Comparison of ENCODE assay signal across 13 cellular contexts in the genomic region with DNA sequence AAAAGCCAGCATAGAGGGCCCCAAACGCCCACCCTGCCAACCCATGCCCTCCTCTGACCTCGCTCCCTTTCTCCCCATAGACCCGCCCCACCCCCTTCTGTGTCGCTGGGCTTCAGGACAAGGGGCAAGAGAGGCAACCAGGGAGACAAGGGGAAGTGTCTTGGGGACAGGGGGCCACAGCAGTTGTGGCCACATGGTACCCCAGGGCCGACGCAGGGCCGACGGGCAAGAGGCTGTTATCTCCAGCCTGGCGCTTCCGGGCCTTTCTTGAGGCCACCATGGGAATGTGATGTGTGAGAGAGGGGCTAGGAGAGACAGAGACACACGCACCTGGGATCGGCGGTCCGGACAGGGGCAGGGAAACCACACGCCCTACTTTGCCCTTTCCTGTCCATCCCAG. TPM values are rescaled to one million over a fixed set of nuclear protein-coding genes. Genes with fewer than 3 reads are reported as not detected.
A peak's percentile ranks its signal among the peaks of the same experiment; 100 is the strongest.
DNase-seq lines count a peak whose midpoint lies in the region; ATAC-seq, FAIRE-seq and TF ChIP-seq lines count a peak whose summit lies in the region.
"Had no signal": no experiment of that assay in that cellular context is flagged by ENCODE, and none has a peak within 500 bp of the region (broad histone marks: within the 10 kb centered on the region; RNA-seq: fewer than 3 reads in every experiment).

No MANE protein-coding gene starts in this region.

- H3K9me3 ChIP-seq in right atrium auricular region (no peaks in the 10 kb centered on the region), endothelial cell of umbilical vein (replicated peaks; ENCODE audit: control insufficient read depth, insufficient read depth, low read length) (no peaks in the 10 kb centered on the region)

- H3K27me3 Mint-ChIP-seq in WTC11 (ENCODE audit: low read depth): 0 out of 2 replicates have a peak, but pooled peaks cover 2% of the 10 kb centered on the region

- FAIRE-seq in endothelial cell of umbilical vein (lab: Jason Lieb, UNC): no peak
- FAIRE-seq: A204.1 had no signal

- no peaks in the 10 kb centered on the region for H3K79me2 ChIP-seq in endothelial cell of umbilical vein (ENCODE audit: control insufficient read depth, insufficient read depth, low read length)

- peak overlapping the region; percentile 85 for H3K27ac Mint-ChIP-seq in WTC11

- no peak for DNase-seq in right atrium auricular region (ENCODE audit: low spot score)
- no peak for DNase-seq in Right ventricle myocardium superior
- DNase-seq in WTC11 (ENCODE audit: low spot score): no peak
- no peak for DNase-seq in endothelial cell of umbilical vein (ENCODE audit: low read depth, low spot score)
- no peak for DNase-seq in midbrain (lab: John Stamatoyannopoulos, UW)
- no peak for DNase-seq in retina
- DNase-seq: GF-D8, NCI-H1105 treated with DMSO at 0.1 percent for 48 hours, NCI-H187, NCI-H82 had no signal

- H3K36me3 ChIP-seq in right atrium auricular region: peaks cover 51% of the 10 kb centered on the region
- H3K36me3 ChIP-seq in endothelial cell of umbilical vein (ENCODE audit: control insufficient read depth in 2 of 2, extremely low read depth in 1 of 2, insufficient read depth in 2 of 2, low read length in 2 of 2): no peaks in the 10 kb centered on the region

- H3K9ac ChIP-seq in endothelial cell of umbilical vein (replicated peaks; ENCODE audit: extremely low read depth, insufficient read depth, low read length): no peak overlapping the region

- TF ChIP-seq CTCF in right atrium auricular region (IDR thresholded peaks at IDR 0.05): no peak
- TF ChIP-seq CTCF in WTC11 (IDR thresholded peaks at IDR 0.05): no peak
- TF ChIP-seq CTCF in endothelial cell of umbilical vein (IDR thresholded peaks at IDR 0.05; ENCODE audit: extremely low read depth in 1 of 2, insufficient read depth in 1 of 2, low read depth in 1 of 2, low read length in 2 of 2): no peak

- H3K27me3 ChIP-seq in right atrium auricular region (no peaks in the 10 kb centered on the region), endothelial cell of umbilical vein (ENCODE audit: control insufficient read depth in 2 of 2, insufficient read depth in 2 of 2, low read length in 2 of 2) (no peaks in the 10 kb centered on the region)

- no peaks in the 10 kb centered on the region for H3K9me1 ChIP-seq in endothelial cell of umbilical vein (replicated peaks; ENCODE audit: control insufficient read depth, extremely low read depth, insufficient read depth, low read length)

- intact Hi-C loops in Right ventricle myocardium superior (cut with DNase I): no loop called here
- intact Hi-C loops in endothelial cell of umbilical vein (cut with micrococcal nuclease): loop anchor here (5.0 kb wide), 2 partner anchors 251 to 434 kb away; a partner anchor contains a TSS

- POLR2A ChIA-PET in WTC11 (lab: Charles Lee) (interaction anchor here (0.5 to 1.5 kb wide), 2 partner anchors 13 to 89 kb away, joined by 4 read pairs; no protein-coding TSS in a partner anchor), endothelial cell of umbilical vein (lab: Charles Lee) (no interaction called here)

- TF ChIP-seq POLR2A in endothelial cell of umbilical vein (IDR thresholded peaks at IDR 0.05; ENCODE audit: low read depth, low read length): no peak

- H4K20me1 ChIP-seq in endothelial cell of umbilical vein (replicated peaks; ENCODE audit: control insufficient read depth, extremely low read depth, insufficient read depth, low read length): no peaks in the 10 kb centered on the region

- no peak overlapping the region for H3K4me2 ChIP-seq in endothelial cell of umbilical vein (ENCODE audit: insufficient read depth, low read length)

- CTCF ChIA-PET in WTC11 (lab: Charles Lee): interaction anchor here (1.1 to 2.0 kb wide), 3 partner anchors 9 to 105 kb away, joined by 3 to 15 read pairs (median 3); no protein-coding TSS in a partner anchor
- CTCF ChIA-PET in endothelial cell of umbilical vein (lab: Charles Lee): interaction anchor here (1.0 to 2.9 kb wide), 5 partner anchors 11 to 260 kb away, joined by 3 to 19 read pairs (median 3); a partner anchor contains a TSS

- peak overlapping the region; percentile 79 for H3K27ac ChIP-seq in right atrium auricular region
- H3K27ac ChIP-seq in endothelial cell of umbilical vein (ENCODE audit: insufficient read depth, low read depth, low read length): no peak overlapping the region

- peaks cover 54% of the 10 kb centered on the region for H3K4me1 Mint-ChIP-seq in WTC11

- no peak for ATAC-seq in Right ventricle myocardium superior (ENCODE audit: poor library complexity)
- no peak for ATAC-seq in WTC11
- ATAC-seq in HG03159 (IDR thresholded peaks at IDR 0.05; ENCODE audit: unreplicated experiment): no peak
- ATAC-seq in GM21825 (IDR thresholded peaks at IDR 0.05; ENCODE audit: unreplicated experiment): no peak

- H3K9me3 Mint-ChIP-seq in WTC11: no peaks in the 10 kb centered on the region

- H3K4me3 Mint-ChIP-seq in WTC11: no peak overlapping the region

- H3K4me1 ChIP-seq in right atrium auricular region (peaks cover 0 to 67% of the 10 kb centered on the region in 2 donors), endothelial cell of umbilical vein (ENCODE audit: control insufficient read depth, extremely low read depth, insufficient read depth, low read length) (peaks cover 36% of the 10 kb centered on the region)

- no peak overlapping the region for H2AFZ ChIP-seq in endothelial cell of umbilical vein (ENCODE audit: low read depth, low read length)

- H3K4me3 ChIP-seq in right atrium auricular region (no peak overlapping the region), endothelial cell of umbilical vein (replicated peaks in 1 of 3; ENCODE audit: insufficient read depth in 1 of 3, low read depth in 1 of 3, low read length in 3 of 3) (no peak overlapping the region)

- BruUV-seq in endothelial cell of umbilical vein (replicated peaks; lab: Mats Ljungman, UMichigan): TSS peak; percentile 61

- dilution Hi-C loops in endothelial cell of umbilical vein (cut with MboI; ENCODE audit: extremely low pct_ligation_motif_present, low sequenced_read_pairs): no loop called here

- H3K36me3 Mint-ChIP-seq in WTC11: peaks cover 52% of the 10 kb centered on the region

TF ChIP-seq in WTC11, 78 proteins besides CTCF, POLR2A, EP300 and RAD21 (continues in another document):
- TF ChIP-seq, protein P1, sequence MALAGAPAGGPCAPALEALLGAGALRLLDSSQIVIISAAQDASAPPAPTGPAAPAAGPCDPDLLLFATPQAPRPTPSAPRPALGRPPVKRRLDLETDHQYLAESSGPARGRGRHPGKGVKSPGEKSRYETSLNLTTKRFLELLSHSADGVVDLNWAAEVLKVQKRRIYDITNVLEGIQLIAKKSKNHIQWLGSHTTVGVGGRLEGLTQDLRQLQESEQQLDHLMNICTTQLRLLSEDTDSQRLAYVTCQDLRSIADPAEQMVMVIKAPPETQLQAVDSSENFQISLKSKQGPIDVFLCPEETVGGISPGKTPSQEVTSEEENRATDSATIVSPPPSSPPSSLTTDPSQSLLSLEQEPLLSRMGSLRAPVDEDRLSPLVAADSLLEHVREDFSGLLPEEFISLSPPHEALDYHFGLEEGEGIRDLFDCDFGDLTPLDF (CRISPR knock-in tag; IDR thresholded peaks at IDR 0.05): no peak
- TF ChIP-seq ZNF423 (CRISPR knock-in tag; IDR thresholded peaks at IDR 0.05): no peak

TF ChIP-seq in endothelial cell of umbilical vein, 7 proteins besides CTCF, POLR2A, EP300 and RAD21:
- TF ChIP-seq FOS (IDR thresholded peaks at IDR 0.05; ENCODE audit: borderline replicate concordance, insufficient read depth, low read length) (no peak), GATA2 (IDR thresholded peaks at IDR 0.05; ENCODE audit: insufficient read depth, insufficient read length, low read depth, low read length) (no peak), MYC (IDR thresholded peaks at IDR 0.05; ENCODE audit: low read depth, low read length) (no peak), EZH2 (IDR thresholded peaks at IDR 0.05; ENCODE audit: borderline replicate concordance, low read depth, low read length, severe bottlenecking) (no peak), JUN (IDR thresholded peaks at IDR 0.05; ENCODE audit: borderline replicate concordance, insufficient read depth, insufficient read length, low read depth) (no peak), POLR2AphosphoS5 (IDR thresholded peaks at IDR 0.05; ENCODE audit: insufficient read depth, low read depth, low read length) (no peak)
- TF ChIP-seq, protein P2, sequence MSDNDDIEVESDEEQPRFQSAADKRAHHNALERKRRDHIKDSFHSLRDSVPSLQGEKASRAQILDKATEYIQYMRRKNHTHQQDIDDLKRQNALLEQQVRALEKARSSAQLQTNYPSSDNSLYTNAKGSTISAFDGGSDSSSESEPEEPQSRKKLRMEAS (IDR thresholded peaks at IDR 0.05; ENCODE audit: insufficient read depth, insufficient read length): no peak

RNA-seq across cellular contexts. Expression of a gene that starts 3.4 kb away (rescaled TPM):
- total RNA-seq in right atrium auricular region (1 to 10 TPM; 3.2 to 3.6 TPM), Right ventricle myocardium superior (2.0 TPM), WTC11 (2021) (50.6 to 65.9 TPM (median 65.2 TPM) in 3 replicates), endothelial cell of umbilical vein (40.4 and 57.6 TPM in 2 replicates)
- polyA plus RNA-seq in endothelial cell of umbilical vein: 130 and 131 TPM in 2 replicates
- 68.2 and 106 TPM in 2 replicates for polyA plus RNA-seq in endothelial cell of umbilical vein (2011; cell fraction: cytosol; rRNA removed)
- 118 and 124 TPM in 2 replicates for polyA plus RNA-seq in endothelial cell of umbilical vein (2011; cell fraction: nucleus; rRNA removed)
- polyA plus RNA-seq in endothelial cell of umbilical vein (2012): 35.7 and 73.2 TPM in 2 replicates
- polyA minus RNA-seq in endothelial cell of umbilical vein: 43.4 and 47.1 TPM in 2 replicates
- not detected for polyA minus RNA-seq in endothelial cell of umbilical vein (2011; cell fraction: cytosol; rRNA and poly(A)+ RNA removed)
- polyA minus RNA-seq in endothelial cell of umbilical vein (2011; cell fraction: nucleus; rRNA and poly(A)+ RNA removed): 13.2 and 32.7 TPM in 2 replicates

RNA-seq across cellular contexts. Expression of a gene that starts 14.4 kb away (rescaled TPM):
- total RNA-seq in right atrium auricular region (100 to 1,000 TPM; 341 to 552 TPM), Right ventricle myocardium superior (290 TPM), WTC11 (2021) (719 to 847 TPM (median 814 TPM) in 3 replicates), endothelial cell of umbilical vein (108 and 111 TPM in 2 replicates)
- polyA plus RNA-seq in endothelial cell of umbilical vein: 117 and 129 TPM in 2 replicates
- 90.0 and 97.8 TPM in 2 replicates for polyA plus RNA-seq in endothelial cell of umbilical vein (2011; cell fraction: cytosol; rRNA removed)
- polyA plus RNA-seq in endothelial cell of umbilical vein (2011; cell fraction: nucleus; rRNA removed): 176 and 196 TPM in 2 replicates
- polyA plus RNA-seq in endothelial cell of umbilical vein (2012): 58.1 and 67.5 TPM in 2 replicates
- 78.8 and 94.5 TPM in 2 replicates for polyA minus RNA-seq in endothelial cell of umbilical vein
- polyA minus RNA-seq in endothelial cell of umbilical vein (2011; cell fraction: cytosol; rRNA and poly(A)+ RNA removed): 0.51 TPM
- 59.0 and 66.4 TPM in 2 replicates for polyA minus RNA-seq in endothelial cell of umbilical vein (2011; cell fraction: nucleus; rRNA and poly(A)+ RNA removed)
